ENCODE assay signal across 10 cellular contexts in the genomic region with DNA sequence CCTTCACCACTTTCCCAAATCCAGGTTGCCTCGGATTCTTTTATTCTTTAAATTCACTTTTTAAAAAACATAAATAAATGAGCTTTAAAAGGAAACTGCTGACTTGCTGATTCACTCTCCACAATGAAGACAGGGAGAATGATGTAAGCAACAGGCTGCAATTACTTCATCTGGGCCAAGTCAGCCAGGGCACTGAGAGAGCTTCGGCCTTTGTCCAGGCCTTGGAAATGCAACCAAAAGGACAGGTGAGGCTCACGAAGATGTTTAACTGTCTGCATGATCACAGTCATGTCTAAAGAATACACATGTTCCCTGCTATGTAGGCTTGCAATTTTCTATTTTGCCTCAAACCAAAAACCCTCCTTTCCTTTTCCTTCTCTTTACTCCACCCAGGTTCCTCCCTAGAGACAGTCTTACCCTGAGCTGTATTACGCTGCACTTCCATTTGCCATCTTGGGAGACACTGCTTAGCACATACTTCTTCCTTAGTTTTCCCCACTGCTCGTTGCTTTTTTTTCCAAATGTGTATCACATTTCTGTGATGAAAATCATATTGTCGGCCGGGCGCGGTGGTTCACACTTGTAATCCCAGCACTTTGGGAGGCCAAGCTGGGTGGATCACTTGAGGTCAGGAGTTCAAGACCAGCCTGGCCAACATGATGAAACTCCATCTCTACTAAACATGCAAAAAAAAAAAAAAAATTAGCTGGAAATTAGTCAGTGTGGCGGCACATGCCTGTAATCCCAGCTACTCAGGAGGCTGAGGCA. TPM values are rescaled to one million over a fixed set of nuclear protein-coding genes. Genes with fewer than 3 reads are reported as not detected.
DNase-seq lines count a peak whose midpoint lies in the region; ATAC-seq and TF ChIP-seq lines count a peak whose summit lies in the region.
"Had no signal": no experiment of that assay in that cellular context is flagged by ENCODE, and none has a peak within 500 bp of the region (broad histone marks: within the 10 kb centered on the region; RNA-seq: fewer than 3 reads in every experiment).

No MANE protein-coding gene starts in this region.

- peak; percentile 37 for DNase-seq in Daoy (ENCODE audit: low read depth)
- DNase-seq in RKO (ENCODE audit: low spot score) = peak; percentile 9
- peak; percentile 87 for DNase-seq in fibroblast of peridontal ligament (ENCODE audit: extremely low read depth)
- DNase-seq in ACHN = no peak
- DNase-seq: dorsolateral prefrontal cortex, GDM1 had no signal

- no peaks in the 10 kb centered on the region for H3K27me3 ChIP-seq in parathyroid adenoma (ENCODE audit: control insufficient read depth, insufficient read depth, low read length)

- no peak overlapping the region for H3K4me2 ChIP-seq in parathyroid adenoma (ENCODE audit: low read length)

- no peak overlapping the region for H3K27ac ChIP-seq in parathyroid adenoma

- no peak for ATAC-seq in GM21367 (IDR thresholded peaks at IDR 0.05; ENCODE audit: unreplicated experiment)
- ATAC-seq in HG03025 (IDR thresholded peaks at IDR 0.05; ENCODE audit: low FRiP score, unreplicated experiment) = no peak
- ATAC-seq in HG02759 (IDR thresholded peaks at IDR 0.05; ENCODE audit: unreplicated experiment) = no peak

- H3K4me1 ChIP-seq in parathyroid adenoma = peaks cover 34% of the 10 kb centered on the region

- H3K9me3 ChIP-seq in parathyroid adenoma (ENCODE audit: control insufficient read depth, low read length) = no peaks in the 10 kb centered on the region

- no peak for TF ChIP-seq CTCF in parathyroid adenoma (IDR thresholded peaks at IDR 0.05)

- H3K9ac ChIP-seq in parathyroid adenoma = no peak overlapping the region

- H3K36me3 ChIP-seq in parathyroid adenoma (ENCODE audit: control insufficient read depth, insufficient read depth, low read length) = no peaks in the 10 kb centered on the region

- no peaks in the 10 kb centered on the region for H3K79me2 ChIP-seq in parathyroid adenoma

- H3K4me3 ChIP-seq in parathyroid adenoma (ENCODE audit: low read depth, low read length) = no peak overlapping the region
- H3K4me3 ChIP-seq: dorsolateral prefrontal cortex had no signal

- peak overlapping the region; percentile 5 for H2AFZ ChIP-seq in parathyroid adenoma

- in situ Hi-C loops in ACHN (cut with HindIII; ENCODE audit: low pct_ligation_motif_present, low pct_unique_long_range_greater_than_20kb, low sequenced_read_pairs) = no loop called here

RNA-seq across cellular contexts. Expression of gene POPDC2, which starts 29.6 kb away (rescaled TPM):
- 0.17 TPM in 1 of 2 replicates, not detected in the other for total RNA-seq in Daoy (2014; rRNA removed; shearing (Covaris generic))

RNA-seq across cellular contexts. Expression of gene PLA1A, which starts 33.1 kb away (rescaled TPM):
- total RNA-seq in Daoy (2014; rRNA removed; shearing (Covaris generic)) = not detected in 2 replicates

RNA-seq across cellular contexts. Expression of gene COX17, which starts 46.5 kb away (rescaled TPM):
- total RNA-seq in Daoy (2014; rRNA removed; shearing (Covaris generic)) = 35.9 and 62.8 TPM in 2 replicates

RNA-seq across cellular contexts. Expression of gene ADPRH, which starts 51.5 kb away (rescaled TPM):
- total RNA-seq in Daoy (2014; rRNA removed; shearing (Covaris generic)) = 0.86 and 2.5 TPM in 2 replicates
